8 cellular contexts compared by ENCODE assay signal in the genomic region with DNA sequence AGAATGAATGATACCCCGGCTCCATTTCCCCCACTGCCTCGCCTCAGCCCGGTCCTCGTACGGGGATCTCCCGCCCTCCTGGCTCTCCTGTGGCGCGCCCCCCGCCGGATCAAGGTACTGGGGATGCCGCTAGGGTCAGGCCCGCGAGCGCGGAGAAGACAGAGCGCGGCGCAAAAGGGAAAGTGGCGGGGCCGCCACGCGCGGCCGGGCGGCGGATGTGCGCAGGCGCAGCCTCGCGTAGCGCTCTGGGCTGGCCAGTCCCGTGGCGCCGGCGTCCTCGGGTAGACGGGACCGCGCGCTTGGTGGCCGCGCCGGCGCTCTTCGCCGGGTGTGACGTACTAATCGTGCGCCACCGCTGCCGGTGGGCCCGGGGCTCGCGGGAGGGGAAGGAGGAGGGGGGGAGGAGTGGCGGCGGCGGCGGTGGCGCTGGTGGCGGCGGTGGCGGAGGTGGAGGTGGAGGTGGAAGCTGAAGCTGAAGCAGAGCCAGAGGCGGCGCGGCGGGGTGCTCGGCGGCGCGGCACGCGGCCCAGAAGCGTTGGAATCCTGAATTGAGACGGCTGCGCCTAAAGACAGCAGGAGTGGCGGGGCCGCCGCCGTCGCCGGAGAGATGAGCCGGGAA. TPM values are rescaled to one million over a fixed set of nuclear protein-coding genes. Genes with fewer than 3 reads are reported as not detected.
DNase-seq lines count a peak whose midpoint lies in the region; ATAC-seq and TF ChIP-seq lines count a peak whose summit lies in the region.

SENP3 (plus strand) TSS at position 331 of the 619 bp plus-strand sequence. CDS start 1,158 bp downstream, outside the sequence.

- peak; percentile 73 for DNase-seq in AG09319 (ENCODE audit: extremely low read depth, low read depth)
- peak; percentile 66 for DNase-seq in NCI-H82 treated with DMSO at 0.1 percent for 48 hours (lab: John Stamatoyannopoulos, UW; ENCODE audit: unreplicated experiment)
- DNase-seq in activated CD8-positive, alpha-beta T cell treated with anti-CD3 and anti-CD28 coated beads, Interleukin-2, amount 10 ng/mL, durations not matched to agents 7 days and 5 days = peak; percentile 91
- peak; percentile 93 for DNase-seq in lower lobe of right lung
- DNase-seq in stimulated activated CD4-positive, alpha-beta T cell treated with anti-CD3 and anti-CD28 coated beads, Interleukin-4, amount 100 ng/mL, for 48 hours (ENCODE audit: low read depth in 2 of 2) = peak; percentile 86 to 90

- H3K36me3 ChIP-seq in ectodermal cell (ENCODE audit: control insufficient read depth, insufficient read depth, low read length) = peaks cover 24% of the 10 kb centered on the region
- H3K36me3 ChIP-seq in lower lobe of right lung = peaks cover 45% of the 10 kb centered on the region

- H3K4me1 ChIP-seq in ectodermal cell (ENCODE audit: control insufficient read depth, insufficient read depth, low read length) = peaks cover 30% of the 10 kb centered on the region
- peaks cover 69% of the 10 kb centered on the region for H3K4me1 ChIP-seq in lower lobe of right lung

- no peaks in the 10 kb centered on the region for H3K27me3 Mint-ChIP-seq in activated CD8-positive, alpha-beta T cell treated with anti-CD3 and anti-CD28 coated beads, Interleukin-2, amount 10 ng/mL, durations not matched to agents 7 days and 5 days (ENCODE audit: low read depth)

- ATAC-seq in GM19023 (IDR thresholded peaks at IDR 0.05; ENCODE audit: unreplicated experiment) = peak; percentile 69
- peak; percentile 67 for ATAC-seq in HG03280 (IDR thresholded peaks at IDR 0.05; ENCODE audit: unreplicated experiment)
- peak; percentile 86 for ATAC-seq in activated CD8-positive, alpha-beta T cell treated with anti-CD3 and anti-CD28 coated beads, Interleukin-2, amount 10 ng/mL, durations not matched to agents 7 days and 5 days
- peak; percentile 85 to 90 for ATAC-seq in lower lobe of right lung

- no peaks in the 10 kb centered on the region for H3K9me3 Mint-ChIP-seq in activated CD8-positive, alpha-beta T cell treated with anti-CD3 and anti-CD28 coated beads, Interleukin-2, amount 10 ng/mL, durations not matched to agents 7 days and 5 days (ENCODE audit: insufficient read depth)

- peak within 1 kb of the TSS; percentile 89 for H3K27ac Mint-ChIP-seq in activated CD8-positive, alpha-beta T cell treated with anti-CD3 and anti-CD28 coated beads, Interleukin-2, amount 10 ng/mL, durations not matched to agents 7 days and 5 days

- TF ChIP-seq CTCF in AG09319 (IDR thresholded peaks at IDR 0.05; ENCODE audit: low read depth, low read length) = no peak
- no peak for TF ChIP-seq CTCF in lower lobe of right lung (IDR thresholded peaks at IDR 0.05)

- WGBS in ectodermal cell, 2 experiments = 0 to 1% methylated on average over 82 of the region's 82 CpGs

- H3K27me3 ChIP-seq in ectodermal cell (ENCODE audit: control insufficient read depth, insufficient read depth, low read length, poor library complexity, severe bottlenecking) (no peaks in the 10 kb centered on the region), lower lobe of right lung (ENCODE audit: low read depth) (no peaks in the 10 kb centered on the region)

- peak within 1 kb of the TSS; percentile 90 for H3K27ac ChIP-seq in ectodermal cell (ENCODE audit: insufficient read depth, low read depth, low read length, poor library complexity, severe bottlenecking)
- H3K27ac ChIP-seq in lower lobe of right lung = peak within 1 kb of the TSS; percentile 95

- H3K4me1 Mint-ChIP-seq in activated CD8-positive, alpha-beta T cell treated with anti-CD3 and anti-CD28 coated beads, Interleukin-2, amount 10 ng/mL, durations not matched to agents 7 days and 5 days (ENCODE audit: low read depth) = peaks cover 57% of the 10 kb centered on the region

- intact Hi-C loops in lower lobe of right lung (cut with DNase I) = no loop called here

- CTCF ChIA-PET in activated CD8-positive, alpha-beta T cell treated with anti-CD3 and anti-CD28 coated beads, Interleukin-2, amount 10 ng/mL, durations not matched to agents 7 days and 5 days (lab: Charles Lee) = interaction anchor here (0.7 to 6.1 kb wide), 43 partner anchors 9 to 323 kb away, joined by 3 to 264 read pairs (median 7); partner anchors contain the start of genes ACAP1, CD68, FXR2 and KCTD11

- POLR2A ChIA-PET in activated CD8-positive, alpha-beta T cell treated with anti-CD3 and anti-CD28 coated beads, Interleukin-2, amount 10 ng/mL, durations not matched to agents 7 days and 5 days (lab: Charles Lee) = interaction anchor here (0.7 to 3.2 kb wide), 17 partner anchors 10 to 126 kb away, joined by 3 to 32 read pairs (median 7); partner anchors contain the start of genes CD68, MPDU1, POLR2A and SOX15

- H3K9me3 ChIP-seq in ectodermal cell (ENCODE audit: control insufficient read depth, low read length) (no peaks in the 10 kb centered on the region), lower lobe of right lung (no peaks in the 10 kb centered on the region)

- H3K4me3 Mint-ChIP-seq in activated CD8-positive, alpha-beta T cell treated with anti-CD3 and anti-CD28 coated beads, Interleukin-2, amount 10 ng/mL, durations not matched to agents 7 days and 5 days = peak within 1 kb of the TSS; percentile 77

- H3K4me3 ChIP-seq in ectodermal cell (ENCODE audit: insufficient read depth, low read depth, low read length) (peak within 1 kb of the TSS; percentile 87), lower lobe of right lung (peak within 1 kb of the TSS; percentile 94)

- peaks cover 60% of the 10 kb centered on the region for H3K36me3 Mint-ChIP-seq in activated CD8-positive, alpha-beta T cell treated with anti-CD3 and anti-CD28 coated beads, Interleukin-2, amount 10 ng/mL, durations not matched to agents 7 days and 5 days (ENCODE audit: low read depth)

RNA-seq across cellular contexts. Expression of gene SENP3, which starts in this region (rescaled TPM):
- total RNA-seq in activated CD8-positive, alpha-beta T cell treated with anti-CD3 and anti-CD28 coated beads, Interleukin-2, amount 10 ng/mL, durations not matched to agents 7 days and 5 days = 10 to 100 TPM; 54.4 to 62.0 TPM
- 80.1 TPM for polyA plus RNA-seq in ectodermal cell (2013, experiment 1 of 4)
- polyA plus RNA-seq in ectodermal cell (2013, experiment 2 of 4) = 91.7 TPM
- polyA plus RNA-seq in ectodermal cell (2013, experiment 3 of 4) = 62.8 TPM
- 76.9 TPM for polyA plus RNA-seq in ectodermal cell (2013, experiment 4 of 4)
- 87.0 TPM for total RNA-seq in lower lobe of right lung

Comparison
In these comparisons a context has a peak if more than half of its experiments do, and no peak if none do; other contexts are left out.
1. Peak in every context shown above with its lines: DNase-seq, ATAC-seq, H3K4me3 ChIP-seq and H3K27ac ChIP-seq.